20 cellular contexts compared by ENCODE assay signal in the genomic region with DNA sequence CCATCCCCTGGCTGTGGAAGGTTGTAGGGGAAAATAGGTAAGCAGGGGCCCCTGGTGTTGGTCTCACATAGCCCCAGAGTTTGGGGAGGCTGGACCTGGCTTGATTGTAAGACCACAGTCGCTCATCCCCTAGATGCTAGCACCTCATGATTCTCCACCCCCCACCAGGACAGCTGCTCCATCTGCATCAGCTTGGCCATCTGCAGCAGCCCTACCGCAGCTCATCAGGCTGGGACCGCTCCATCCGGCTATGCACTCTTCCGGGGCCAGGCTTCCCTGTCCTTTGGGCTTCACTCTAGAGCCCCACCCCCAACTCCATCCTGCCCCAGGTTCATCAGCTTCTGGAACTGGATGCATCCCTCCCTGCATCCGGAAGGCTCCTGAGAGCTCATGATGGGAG. TPM values are rescaled to one million over a fixed set of nuclear protein-coding genes. Genes with fewer than 3 reads are reported as not detected.
DNase-seq lines count a peak whose midpoint lies in the region; ATAC-seq, FAIRE-seq and TF ChIP-seq lines count a peak whose summit lies in the region.
"Had no signal": no experiment of that assay in that cellular context is flagged by ENCODE, and none has a peak within 500 bp of the region (broad histone marks: within the 10 kb centered on the region; RNA-seq: fewer than 3 reads in every experiment).

No MANE protein-coding gene starts in this region.

- no peak overlapping the region for H3K9ac ChIP-seq in kidney (ENCODE audit: low read length in 2 of 2)

- no peaks in the 10 kb centered on the region for H3K36me3 ChIP-seq in GM23338 (ENCODE audit: insufficient read depth)
- peaks cover 2% of the 10 kb centered on the region; the same call in 1 of the 2 replicates for H3K36me3 ChIP-seq in SJCRH30
- no peaks in the 10 kb centered on the region for H3K36me3 ChIP-seq in kidney (ENCODE audit: control insufficient read depth in 1 of 2, insufficient read depth in 2 of 2, low read length in 2 of 2)
- H3K36me3 ChIP-seq in spleen = no peaks in the 10 kb centered on the region
- H3K36me3 ChIP-seq: BE2C had no signal

- TF ChIP-seq POLR2A in spleen (IDR thresholded peaks at IDR 0.05) = no peak

- H4K20me1 ChIP-seq in GM23338 (replicated peaks; ENCODE audit: insufficient read depth) = 0 out of 2 replicates have a peak, but pooled peaks cover 4% of the 10 kb centered on the region

- no peak overlapping the region for H2AFZ ChIP-seq in GM23338

- H3F3A ChIP-seq in GM23338 (replicated peaks; ENCODE audit: low read depth) = no peaks in the 10 kb centered on the region

- H3K27ac ChIP-seq in GM23338 (ENCODE audit: low read depth) (no peak overlapping the region), SJCRH30 (peak overlapping the region; percentile 3), kidney (ENCODE audit: low read depth in 2 of 2, low read length in 2 of 2) (no peak overlapping the region), spleen (no peak overlapping the region)

- peaks cover 15% of the 10 kb centered on the region for H3K27me3 Mint-ChIP-seq in GM23338 (ENCODE audit: insufficient read depth, low read depth, poor library complexity)

- no peaks in the 10 kb centered on the region for H3K9me3 Mint-ChIP-seq in GM23338
- no peaks in the 10 kb centered on the region for H3K9me3 Mint-ChIP-seq in stimulated activated effector memory CD8-positive, alpha-beta T cell treated with anti-CD3 and anti-CD28 coated beads, Interleukin-12 subunit alpha, Interleukin-12 subunit beta, amount 100 ng/mL, for 72 hours
- H3K9me3 Mint-ChIP-seq: CD4-positive, alpha-beta memory T cell had no signal

- intact Hi-C loops in kidney (cut with DNase I) (no loop called here), spleen (cut with DNase I; ENCODE audit: low total_unique reads) (no loop called here)

- no peak for ATAC-seq in GM23338
- no peak for ATAC-seq in GM18502 (IDR thresholded peaks at IDR 0.05; ENCODE audit: poor library complexity, unreplicated experiment)
- no peak for ATAC-seq in stimulated activated effector memory CD8-positive, alpha-beta T cell treated with anti-CD3 and anti-CD28 coated beads, Interleukin-12 subunit alpha, Interleukin-12 subunit beta, amount 100 ng/mL, for 72 hours

- no peaks in the 10 kb centered on the region for H3K27me3 ChIP-seq in GM23338 (ENCODE audit: insufficient read depth)
- no peaks in the 10 kb centered on the region for H3K27me3 ChIP-seq in SJCRH30
- H3K27me3 ChIP-seq in spleen (replicated peaks in 1 of 7) = peaks cover 0 to 42% (median 0%) of the 10 kb centered on the region in 7 donors
- H3K27me3 ChIP-seq: BE2C had no signal

- no peak overlapping the region; the same call in 2 of the 3 replicates for H3K4me3 Mint-ChIP-seq in GM23338
- no peak overlapping the region for H3K4me3 Mint-ChIP-seq in stimulated activated effector memory CD8-positive, alpha-beta T cell treated with anti-CD3 and anti-CD28 coated beads, Interleukin-12 subunit alpha, Interleukin-12 subunit beta, amount 100 ng/mL, for 72 hours
- H3K4me3 Mint-ChIP-seq: CD14-positive monocyte; CD4-positive, alpha-beta memory T cell had no signal

- no peak overlapping the region; the same call in 1 of the 2 replicates for H3K4me2 ChIP-seq in GM23338

- no peaks in the 10 kb centered on the region for H3K79me2 ChIP-seq in GM23338 (replicated peaks; ENCODE audit: insufficient read depth)

- H3K4me1 Mint-ChIP-seq in GM23338 = peaks cover 51% of the 10 kb centered on the region
- H3K4me1 Mint-ChIP-seq in stimulated activated effector memory CD8-positive, alpha-beta T cell treated with anti-CD3 and anti-CD28 coated beads, Interleukin-12 subunit alpha, Interleukin-12 subunit beta, amount 100 ng/mL, for 72 hours = peaks cover 12% of the 10 kb centered on the region
- H3K4me1 Mint-ChIP-seq: CD14-positive monocyte had no signal

- H3K4me1 ChIP-seq in GM23338 (ENCODE audit: insufficient read depth) = peaks cover 36% of the 10 kb centered on the region
- peaks cover 41% of the 10 kb centered on the region for H3K4me1 ChIP-seq in SJCRH30
- no peaks in the 10 kb centered on the region for H3K4me1 ChIP-seq in kidney (ENCODE audit: control insufficient read depth in 1 of 2, insufficient read depth in 1 of 2, low read depth in 1 of 2, low read length in 2 of 2)
- no peaks in the 10 kb centered on the region for H3K4me1 ChIP-seq in spleen
- H3K4me1 ChIP-seq: BE2C had no signal

- no peaks in the 10 kb centered on the region; the same call in 2 of the 3 replicates for H3K36me3 Mint-ChIP-seq in GM23338 (ENCODE audit: low read depth)
- H3K36me3 Mint-ChIP-seq in stimulated activated effector memory CD8-positive, alpha-beta T cell treated with anti-CD3 and anti-CD28 coated beads, Interleukin-12 subunit alpha, Interleukin-12 subunit beta, amount 100 ng/mL, for 72 hours = no peaks in the 10 kb centered on the region
- H3K36me3 Mint-ChIP-seq: CD14-positive monocyte; CD4-positive, alpha-beta memory T cell had no signal

- DNase-seq in GM23338 (ENCODE audit: low spot score) (no peak), SJCRH30 (peak; percentile 67 to 72), kidney (peak; percentile 53), spleen (peak; percentile 49), NCI-H1105 (lab: John Stamatoyannopoulos, UW) (no peak)
- no peak for DNase-seq in stimulated activated effector memory CD8-positive, alpha-beta T cell treated with anti-CD3 and anti-CD28 coated beads, Interleukin-12 subunit alpha, Interleukin-12 subunit beta, amount 100 ng/mL, for 72 hours (ENCODE audit: low spot score in 2 of 2)
- DNase-seq: ACHN; BE2C; CD4-positive, alpha-beta memory T cell; DMS153; DMS79; GDM1; HCEC 1CT had no signal

- H3K4me3 ChIP-seq in GM23338 = no peak overlapping the region
- H3K4me3 ChIP-seq in SJCRH30 = no peak overlapping the region
- H3K4me3 ChIP-seq in kidney (ENCODE audit: low read length in 2 of 2) = no peak overlapping the region
- H3K4me3 ChIP-seq in spleen = no peak overlapping the region

- WGBS in spleen, 5 donors = 77 to 86% (median 82%) methylated on average over 6 of the region's 6 CpGs

- H3K9me3 ChIP-seq in SJCRH30 (replicated peaks) (no peaks in the 10 kb centered on the region), kidney (ENCODE audit: control insufficient read depth in 1 of 2, low read length in 2 of 2) (no peaks in the 10 kb centered on the region), spleen (no peaks in the 10 kb centered on the region)
- H3K9me3 ChIP-seq: BE2C had no signal

- TF ChIP-seq CTCF in GM23338 (conservative IDR thresholded peaks at IDR 0.05; ENCODE audit: low read depth in 2 of 2) (no peak), kidney (IDR thresholded peaks at IDR 0.05; ENCODE audit: borderline replicate concordance, extremely low read depth, insufficient read depth) (no peak), spleen (IDR thresholded peaks at IDR 0.05 in 8 of 11, conservative IDR thresholded peaks at IDR 0.05 in 3 of 11) (no peak)

- peak overlapping the region; percentile 70; the same call in 1 of the 2 replicates for H3K27ac Mint-ChIP-seq in GM23338
- no peak overlapping the region for H3K27ac Mint-ChIP-seq in stimulated activated effector memory CD8-positive, alpha-beta T cell treated with anti-CD3 and anti-CD28 coated beads, Interleukin-12 subunit alpha, Interleukin-12 subunit beta, amount 100 ng/mL, for 72 hours

- H3K9me2 ChIP-seq in GM23338 (ENCODE audit: insufficient read depth) = no peaks in the 10 kb centered on the region

- FAIRE-seq in kidney (lab: Jason Lieb, UNC) = no peak
- FAIRE-seq: A204.1, GM12892, GM19239, H54 had no signal

TF ChIP-seq in GM23338, 12 proteins besides CTCF, POLR2A, EP300 and RAD21 (continues in another document):
- TF ChIP-seq, protein P1, sequence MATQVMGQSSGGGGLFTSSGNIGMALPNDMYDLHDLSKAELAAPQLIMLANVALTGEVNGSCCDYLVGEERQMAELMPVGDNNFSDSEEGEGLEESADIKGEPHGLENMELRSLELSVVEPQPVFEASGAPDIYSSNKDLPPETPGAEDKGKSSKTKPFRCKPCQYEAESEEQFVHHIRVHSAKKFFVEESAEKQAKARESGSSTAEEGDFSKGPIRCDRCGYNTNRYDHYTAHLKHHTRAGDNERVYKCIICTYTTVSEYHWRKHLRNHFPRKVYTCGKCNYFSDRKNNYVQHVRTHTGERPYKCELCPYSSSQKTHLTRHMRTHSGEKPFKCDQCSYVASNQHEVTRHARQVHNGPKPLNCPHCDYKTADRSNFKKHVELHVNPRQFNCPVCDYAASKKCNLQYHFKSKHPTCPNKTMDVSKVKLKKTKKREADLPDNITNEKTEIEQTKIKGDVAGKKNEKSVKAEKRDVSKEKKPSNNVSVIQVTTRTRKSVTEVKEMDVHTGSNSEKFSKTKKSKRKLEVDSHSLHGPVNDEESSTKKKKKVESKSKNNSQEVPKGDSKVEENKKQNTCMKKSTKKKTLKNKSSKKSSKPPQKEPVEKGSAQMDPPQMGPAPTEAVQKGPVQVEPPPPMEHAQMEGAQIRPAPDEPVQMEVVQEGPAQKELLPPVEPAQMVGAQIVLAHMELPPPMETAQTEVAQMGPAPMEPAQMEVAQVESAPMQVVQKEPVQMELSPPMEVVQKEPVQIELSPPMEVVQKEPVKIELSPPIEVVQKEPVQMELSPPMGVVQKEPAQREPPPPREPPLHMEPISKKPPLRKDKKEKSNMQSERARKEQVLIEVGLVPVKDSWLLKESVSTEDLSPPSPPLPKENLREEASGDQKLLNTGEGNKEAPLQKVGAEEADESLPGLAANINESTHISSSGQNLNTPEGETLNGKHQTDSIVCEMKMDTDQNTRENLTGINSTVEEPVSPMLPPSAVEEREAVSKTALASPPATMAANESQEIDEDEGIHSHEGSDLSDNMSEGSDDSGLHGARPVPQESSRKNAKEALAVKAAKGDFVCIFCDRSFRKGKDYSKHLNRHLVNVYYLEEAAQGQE (IDR thresholded peaks at IDR 0.05; ENCODE audit: unreplicated experiment) = no peak
- TF ChIP-seq ZNF331 (CRISPR knock-in tag; IDR thresholded peaks at IDR 0.05; ENCODE audit: low read depth) = no peak
- TF ChIP-seq POLR2AphosphoS5 (IDR thresholded peaks at IDR 0.05; ENCODE audit: low read depth) = no peak
- TF ChIP-seq JUNB (IDR thresholded peaks at IDR 0.05; ENCODE audit: unreplicated experiment) = no peak
- TF ChIP-seq CREB1 (CRISPR knock-in tag; IDR thresholded peaks at IDR 0.05; ENCODE audit: low read depth) = no peak
- no peak for TF ChIP-seq NANOG (IDR thresholded peaks at IDR 0.05; ENCODE audit: borderline replicate concordance)

RNA-seq across cellular contexts. Expression of a gene that starts 12.6 kb away (rescaled TPM):
- 8.2 and 10.6 TPM in 2 replicates for total RNA-seq in GM23338 (2014; rRNA removed; shearing (Covaris generic))
- polyA plus RNA-seq in GM23338 (2016; fragmentation: Nextera tagmentation; extraction: Ambion mirVana) = 8.4 and 10.2 TPM in 2 replicates
- 13.1 and 15.2 TPM in 2 replicates for total RNA-seq in SJCRH30 (2014; rRNA removed; shearing (Covaris generic))
- total RNA-seq in kidney = 0.72 TPM
- polyA plus RNA-seq in kidney (ENCODE audit: insufficient read depth, low read depth, low replicate concordance) = 0.06 TPM
- total RNA-seq in spleen = 1 to 10 TPM in 1 of 7 donors, under 1 TPM in 3, not detected in 3; 0.17 to 1.2 (median 0.48) TPM
- polyA plus RNA-seq in spleen = under 1 TPM; 0.02 to 0.06 (median 0.02) TPM
- total RNA-seq: HT-29 had no signal
- polyA plus RNA-seq: CD14-positive monocyte; CD4-positive, alpha-beta memory T cell had no signal

Comparison
In these comparisons a context has a peak if more than half of its experiments do, and no peak if none do; other contexts are left out.
1. DNase-seq: peak in SJCRH30 (2 of 2), kidney (single experiment) and spleen (single experiment); none in GM23338 (single experiment), stimulated activated effector memory CD8-positive, alpha-beta T cell treated with anti-CD3 and anti-CD28 coated beads, Interleukin-12 subunit alpha, Interleukin-12 subunit beta, amount 100 ng/mL, for 72 hours (0 of 2) and NCI-H1105 (single experiment).